Comparison of ENCODE assay signal across 18 cellular contexts in the genomic region with DNA sequence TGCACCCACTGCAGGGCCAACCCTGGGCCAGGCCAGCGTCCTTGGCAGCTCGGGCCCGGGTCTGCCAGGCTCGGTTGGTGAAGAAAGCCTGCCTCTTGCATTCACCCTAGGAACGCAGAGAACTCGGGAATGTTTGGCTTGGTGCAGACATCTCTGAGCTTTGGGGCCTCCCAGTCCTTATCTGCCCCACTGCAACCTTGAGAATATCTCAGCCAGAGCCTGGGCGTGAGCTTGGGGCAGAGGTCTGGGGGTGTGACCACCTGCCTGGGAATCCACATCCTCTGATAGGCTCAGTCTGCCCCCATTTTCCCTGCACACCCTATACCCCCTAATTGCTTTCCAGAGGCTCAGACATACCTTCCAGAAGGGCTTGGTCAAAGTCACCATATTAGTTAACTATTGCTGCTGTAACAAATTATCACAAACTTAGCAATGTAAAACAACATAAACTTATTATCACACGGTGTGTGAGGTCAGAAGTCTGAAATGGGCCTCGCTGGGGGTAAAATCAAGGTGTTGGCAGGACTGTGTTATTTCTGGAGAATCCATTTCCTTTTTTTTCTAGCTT. TPM values are rescaled to one million over a fixed set of nuclear protein-coding genes. Genes with fewer than 3 reads are reported as not detected.
DNase-seq lines count a peak whose midpoint lies in the region; ATAC-seq, FAIRE-seq and TF ChIP-seq lines count a peak whose summit lies in the region.
"Had no signal": no experiment of that assay in that cellular context is flagged by ENCODE, and none has a peak within 500 bp of the region (broad histone marks: within the 10 kb centered on the region; RNA-seq: fewer than 3 reads in every experiment).

No MANE protein-coding gene starts in this region.

- TF ChIP-seq CTCF in K562 (IDR thresholded peaks at IDR 0.05 in 2 of 3, conservative IDR thresholded peaks at IDR 0.05 in 1 of 3; ENCODE audit: insufficient read depth in 2 of 3, low read depth in 1 of 3, low read length in 3 of 3) (no peak), body of pancreas (IDR thresholded peaks at IDR 0.05) (no peak), dorsolateral prefrontal cortex (IDR thresholded peaks at IDR 0.05 in 54 of 56, conservative IDR thresholded peaks at IDR 0.05 in 2 of 56; ENCODE audit: low read depth in 1 of 56, partially characterized antibody in 56 of 56) (no peak)

- H4K5ac ChIP-seq in mesendoderm (ENCODE audit: low read length), result no peak overlapping the region

- H3K56ac ChIP-seq in mesendoderm (ENCODE audit: low read length), result no peak overlapping the region

- CTCF ChIA-PET in K562 (lab: Yijun Ruan, JAX; ENCODE audit: low intra/inter-chr PET ratio), result no interaction called here

- H3K23ac ChIP-seq in mesendoderm (ENCODE audit: low read length), result no peak overlapping the region

- POLR2A ChIA-PET in K562 (lab: Yijun Ruan, JAX), result interaction anchor here (0.6 to 1.5 kb wide), 4 partner anchors 11 to 666 kb away, joined by 3 to 4 read pairs (median 4); no protein-coding TSS in a partner anchor

- no peaks in the 10 kb centered on the region for H4K20me1 ChIP-seq in K562 (replicated peaks; ENCODE audit: control insufficient read depth, insufficient read depth, low read length)

- no peak overlapping the region for H3K4ac ChIP-seq in mesendoderm (ENCODE audit: low read depth, low read length)

- TF ChIP-seq RAD21 in K562 (CRISPR knock-in tag; conservative IDR thresholded peaks at IDR 0.05 in 1 of 2, IDR thresholded peaks at IDR 0.05 in 1 of 2), result no peak

- H3K4me1 ChIP-seq in K562 (replicated peaks in 1 of 2; ENCODE audit: control insufficient read depth in 2 of 2, insufficient read depth in 2 of 2, low read length in 2 of 2) (peaks cover 4 to 14% of the 10 kb centered on the region in 2 experiments; a peak in 4 of 5 replicates), body of pancreas (peaks cover 42% of the 10 kb centered on the region), mesendoderm (ENCODE audit: control insufficient read depth, low read depth, low read length) (peaks cover 5% of the 10 kb centered on the region), small intestine (ENCODE audit: control insufficient read depth in 2 of 2, insufficient read depth in 1 of 2, low read depth in 1 of 2, low read length in 1 of 2) (peaks cover 3 to 6% of the 10 kb centered on the region in 2 donors)

- no peaks in the 10 kb centered on the region for H3K9me3 ChIP-seq in K562 (replicated peaks; ENCODE audit: control insufficient read depth, insufficient read depth, low read depth, low read length)
- no peaks in the 10 kb centered on the region for H3K9me3 ChIP-seq in body of pancreas
- no peaks in the 10 kb centered on the region for H3K9me3 ChIP-seq in small intestine (ENCODE audit: control insufficient read depth, low read depth)

- DNase-seq in K562 (ENCODE audit: extremely low read depth in 1 of 4, low spot score in 3 of 4) (peak in 2 of 4 experiments; percentile 6 to 21), body of pancreas (peak in 2 of 4 donors; percentile 19), mesendoderm (peak; percentile 37), small intestine (peak; percentile 45), dorsolateral prefrontal cortex (no peak)
- DNase-seq in activated CD4-positive, alpha-beta T cell treated with anti-CD3 and anti-CD28 coated beads, Interleukin-2, amount 10 ng/mL, durations not matched to agents 24 days and 14 days, result no peak
- DNase-seq: C1 segment of cervical spinal cord; Calu3; CD4-positive, alpha-beta memory T cell; COR-L47; DMS53; DMS79 treated with DMSO at 0.1 percent for 48 hours; GF-D8; GOT3; H7; HCEC 1CT had no signal

- H2AK5ac ChIP-seq in mesendoderm (ENCODE audit: low read length), result no peak overlapping the region

- peaks cover 1% of the 10 kb centered on the region for H3K27me3 Mint-ChIP-seq in activated CD4-positive, alpha-beta T cell treated with anti-CD3 and anti-CD28 coated beads, Interleukin-2, amount 10 ng/mL, durations not matched to agents 24 days and 14 days

- no peak overlapping the region for H4K8ac ChIP-seq in mesendoderm (ENCODE audit: low read depth, low read length)

- no peak overlapping the region for H3K27ac Mint-ChIP-seq in activated CD4-positive, alpha-beta T cell treated with anti-CD3 and anti-CD28 coated beads, Interleukin-2, amount 10 ng/mL, durations not matched to agents 24 days and 14 days
- H3K27ac Mint-ChIP-seq: CD4-positive, alpha-beta memory T cell had no signal

- in situ Hi-C loops in K562 (cut with MboI), result no loop called here

- TF ChIP-seq EP300 in K562 (IDR thresholded peaks at IDR 0.05; ENCODE audit: low read length), result no peak

- H3K18ac ChIP-seq in mesendoderm (ENCODE audit: low read length), result no peak overlapping the region

- BruUV-seq in K562 (replicated peaks; lab: Mats Ljungman, UMichigan), result no TSS peak

- no peak overlapping the region for H2BK5ac ChIP-seq in mesendoderm (ENCODE audit: low read length)

- H3K4me2 ChIP-seq in K562 (ENCODE audit: insufficient read depth, low read length) (no peak overlapping the region), mesendoderm (ENCODE audit: low read length) (no peak overlapping the region)

- H3K36me3 ChIP-seq in K562 (ENCODE audit: control insufficient read depth, insufficient read depth, low read length) (no peaks in the 10 kb centered on the region), body of pancreas (replicated peaks in 1 of 2; ENCODE audit: insufficient read depth in 1 of 2, low read depth in 2 of 2) (no peaks in the 10 kb centered on the region), mesendoderm (ENCODE audit: control insufficient read depth, insufficient read depth, low read length) (no peaks in the 10 kb centered on the region), small intestine (ENCODE audit: control insufficient read depth in 2 of 2, insufficient read depth in 2 of 2, low read length in 2 of 2) (no peaks in the 10 kb centered on the region)

- no peaks in the 10 kb centered on the region for H3K9me1 ChIP-seq in K562 (ENCODE audit: control insufficient read depth, insufficient read depth, low read length)

- no peak overlapping the region for H3K4me3 ChIP-seq in K562
- no peak overlapping the region for H3K4me3 ChIP-seq in body of pancreas
- H3K4me3 ChIP-seq in mesendoderm (ENCODE audit: low read length), result no peak overlapping the region
- H3K4me3 ChIP-seq in small intestine (ENCODE audit: low read depth in 1 of 2, low read length in 2 of 2), result no peak overlapping the region
- no peak overlapping the region for H3K4me3 ChIP-seq in dorsolateral prefrontal cortex

- intact Hi-C loops in K562 (cut with micrococcal nuclease) (no loop called here), body of pancreas (cut with DNase I) (no loop called here), dorsolateral prefrontal cortex (cut with DNase I) (no loop called here)
- intact Hi-C loops in activated CD4-positive, alpha-beta T cell treated with anti-CD3 and anti-CD28 coated beads, Interleukin-2, amount 10 ng/mL, durations not matched to agents 24 days and 14 days (cut with micrococcal nuclease), result no loop called here

- peaks cover 0 to 30% of the 10 kb centered on the region in 2 experiments; a peak in 4 of 5 replicates for H3K27me3 ChIP-seq in K562 (ENCODE audit: control insufficient read depth in 2 of 2, insufficient read depth in 2 of 2, low read length in 2 of 2)
- no peaks in the 10 kb centered on the region for H3K27me3 ChIP-seq in body of pancreas
- no peaks in the 10 kb centered on the region for H3K27me3 ChIP-seq in mesendoderm (ENCODE audit: insufficient read depth, low read length, poor library complexity)
- peaks cover 0 to 3% of the 10 kb centered on the region in 2 donors for H3K27me3 ChIP-seq in small intestine (ENCODE audit: control insufficient read depth in 2 of 2, insufficient read depth in 2 of 2, low read length in 2 of 2)
- H3K27me3 ChIP-seq in dorsolateral prefrontal cortex, result peaks cover 0 to 25% (median 4%) of the 10 kb centered on the region in 45 donors

- peaks cover 4% of the 10 kb centered on the region for H3K9me3 Mint-ChIP-seq in activated CD4-positive, alpha-beta T cell treated with anti-CD3 and anti-CD28 coated beads, Interleukin-2, amount 10 ng/mL, durations not matched to agents 24 days and 14 days

- H3K36me3 Mint-ChIP-seq in activated CD4-positive, alpha-beta T cell treated with anti-CD3 and anti-CD28 coated beads, Interleukin-2, amount 10 ng/mL, durations not matched to agents 24 days and 14 days (ENCODE audit: low read depth), result no peaks in the 10 kb centered on the region
- H3K36me3 Mint-ChIP-seq: CD4-positive, alpha-beta memory T cell had no signal

- H3K9ac ChIP-seq in K562 (ENCODE audit: insufficient read depth in 1 of 2, low read depth in 2 of 2, low read length in 2 of 2) (no peak overlapping the region), mesendoderm (ENCODE audit: low read length) (no peak overlapping the region)

- 0% methylated on average over 9 of the region's 9 CpGs for WGBS in K562 (ENCODE audit: insufficient coverage, low coverage, missing lambda C conversion rate)
- WGBS in body of pancreas, 2 donors, result 37 to 64% methylated on average over 5 to 9 of the region's 9 CpGs
- no CpG with 5 or more reads among the region's 9 CpGs for WGBS in mesendoderm (ENCODE audit: extremely low coverage, insufficient coverage, low lambda C conversion rate)
- 57 to 70% (median 59%) methylated on average over 9 of the region's 9 CpGs for WGBS in small intestine, 3 donors

- H3K4me1 Mint-ChIP-seq in activated CD4-positive, alpha-beta T cell treated with anti-CD3 and anti-CD28 coated beads, Interleukin-2, amount 10 ng/mL, durations not matched to agents 24 days and 14 days, result no peaks in the 10 kb centered on the region

- no peak overlapping the region for H3K27ac ChIP-seq in K562 (ENCODE audit: extremely low read depth, low read depth, low read length)
- H3K27ac ChIP-seq in body of pancreas, result no peak overlapping the region
- H3K27ac ChIP-seq in mesendoderm (ENCODE audit: low read depth, low read length), result no peak overlapping the region
- no peak overlapping the region for H3K27ac ChIP-seq in small intestine (ENCODE audit: low read depth in 1 of 2, low read length in 1 of 2)
- no peak overlapping the region for H3K27ac ChIP-seq in dorsolateral prefrontal cortex

- TF ChIP-seq POLR2A in K562 (conservative IDR thresholded peaks at IDR 0.05) (no peak), body of pancreas (IDR thresholded peaks at IDR 0.05) (no peak)

- H3K79me2 ChIP-seq in K562 (ENCODE audit: control insufficient read depth, insufficient read depth, low read length) (no peaks in the 10 kb centered on the region), mesendoderm (ENCODE audit: control insufficient read depth, insufficient read depth, low read length) (no peaks in the 10 kb centered on the region)

- ATAC-seq in K562, result peak; percentile 58
- ATAC-seq in body of pancreas, result peak; percentile 22

- no peak overlapping the region for H2BK15ac ChIP-seq in mesendoderm (replicated peaks; ENCODE audit: low read depth)

- no peak overlapping the region for H2AFZ ChIP-seq in K562 (ENCODE audit: low read depth, low read length)

- no peaks in the 10 kb centered on the region for H3K79me1 ChIP-seq in mesendoderm (ENCODE audit: low read length)

- no peak overlapping the region for H2BK120ac ChIP-seq in mesendoderm (ENCODE audit: low read depth, low read length)

- H3K4me3 Mint-ChIP-seq in activated CD4-positive, alpha-beta T cell treated with anti-CD3 and anti-CD28 coated beads, Interleukin-2, amount 10 ng/mL, durations not matched to agents 24 days and 14 days, result no peak overlapping the region
- H3K4me3 Mint-ChIP-seq: CD4-positive, alpha-beta memory T cell had no signal

- FAIRE-seq in K562 (lab: Jason Lieb, UNC) (no peak), small intestine (lab: Jason Lieb, UNC) (no peak)
- FAIRE-seq: GM12892 had no signal

RNA-seq across cellular contexts. Expression of gene ZNF423, which starts 30.7 kb away (rescaled TPM):
- total RNA-seq in K562 (2011; cell fraction: chromatin; rRNA removed; ENCODE audit: low replicate concordance), result not detected in 2 replicates
- not detected in 2 replicates for total RNA-seq in K562 (2011; cell fraction: nucleolus; rRNA removed)
- total RNA-seq in K562 (2011; cell fraction: nucleoplasm; rRNA removed), result not detected in 2 replicates
- not detected in 2 replicates for total RNA-seq in K562 (2014; rRNA removed)
- not detected in 2 replicates for total RNA-seq in K562 (2014; rRNA removed; fragmentation: Illumina TruSeq; extraction: Trizol)
- not detected in 2 replicates for total RNA-seq in K562 (2015; rRNA removed; fragmentation: Illumina TruSeq; extraction: Trizol)
- total RNA-seq in K562 (2021), result not detected in 2 replicates
- polyA plus RNA-seq in K562 (2011; rRNA removed), result not detected in 2 replicates
- 0.03 TPM in 1 of 2 replicates, not detected in the other for polyA plus RNA-seq in K562 (2011; cell fraction: cytosol; rRNA removed)
- polyA plus RNA-seq in K562 (2011; cell fraction: nucleus; rRNA removed), result not detected in 2 replicates
- polyA plus RNA-seq in K562 (2012), result not detected in 2 replicates
- polyA plus RNA-seq in K562 (2014; fragmentation: Illumina TruSeq; extraction: Trizol), result not detected in 2 replicates
- polyA plus RNA-seq in K562 (2014; fragmentation: Nextera tagmentation; extraction: Ambion mirVana), result not detected
- polyA plus RNA-seq in K562 (2014; rRNA removed), result not detected in 2 replicates
- not detected in 2 replicates for polyA minus RNA-seq in K562 (2011; rRNA and poly(A)+ RNA removed)
- not detected in 2 replicates for polyA minus RNA-seq in K562 (2011; cell fraction: cytosol; rRNA and poly(A)+ RNA removed)
- not detected in 2 replicates for polyA minus RNA-seq in K562 (2011; cell fraction: nucleus; rRNA and poly(A)+ RNA removed)
- 1 to 10 TPM; 4.2 to 9.2 TPM for total RNA-seq in body of pancreas
- 26.3 TPM for polyA plus RNA-seq in mesendoderm (2013, experiment 1 of 2)
- 27.6 TPM for polyA plus RNA-seq in mesendoderm (2013, experiment 2 of 2)
- 1 to 10 TPM in 1 of 3 donors, under 1 TPM in 1, not detected in 1; 0.54 to 2.9 TPM for polyA plus RNA-seq in small intestine
- 10 to 100 TPM; 11.4 to 52.5 (median 19.6) TPM for total RNA-seq in dorsolateral prefrontal cortex
- not detected in 2 replicates for total RNA-seq in activated CD4-positive, alpha-beta T cell treated with anti-CD3 and anti-CD28 coated beads, Interleukin-2, amount 10 ng/mL, durations not matched to agents 24 days and 14 days
- total RNA-seq: A172; Calu3; CD4-positive, alpha-beta memory T cell had no signal
- polyA plus RNA-seq: CD4-positive, alpha-beta memory T cell had no signal

Comparison
In these comparisons a context has a peak if more than half of its experiments do, and no peak if none do; other contexts are left out.
1. DNase-seq: peak in mesendoderm (single experiment) and small intestine (single experiment); none in dorsolateral prefrontal cortex (0 of 10) and activated CD4-positive, alpha-beta T cell treated with anti-CD3 and anti-CD28 coated beads, Interleukin-2, amount 10 ng/mL, durations not matched to agents 24 days and 14 days (single experiment).